Comparison of ENCODE assay signal across 31 cellular contexts in the genomic region with DNA sequence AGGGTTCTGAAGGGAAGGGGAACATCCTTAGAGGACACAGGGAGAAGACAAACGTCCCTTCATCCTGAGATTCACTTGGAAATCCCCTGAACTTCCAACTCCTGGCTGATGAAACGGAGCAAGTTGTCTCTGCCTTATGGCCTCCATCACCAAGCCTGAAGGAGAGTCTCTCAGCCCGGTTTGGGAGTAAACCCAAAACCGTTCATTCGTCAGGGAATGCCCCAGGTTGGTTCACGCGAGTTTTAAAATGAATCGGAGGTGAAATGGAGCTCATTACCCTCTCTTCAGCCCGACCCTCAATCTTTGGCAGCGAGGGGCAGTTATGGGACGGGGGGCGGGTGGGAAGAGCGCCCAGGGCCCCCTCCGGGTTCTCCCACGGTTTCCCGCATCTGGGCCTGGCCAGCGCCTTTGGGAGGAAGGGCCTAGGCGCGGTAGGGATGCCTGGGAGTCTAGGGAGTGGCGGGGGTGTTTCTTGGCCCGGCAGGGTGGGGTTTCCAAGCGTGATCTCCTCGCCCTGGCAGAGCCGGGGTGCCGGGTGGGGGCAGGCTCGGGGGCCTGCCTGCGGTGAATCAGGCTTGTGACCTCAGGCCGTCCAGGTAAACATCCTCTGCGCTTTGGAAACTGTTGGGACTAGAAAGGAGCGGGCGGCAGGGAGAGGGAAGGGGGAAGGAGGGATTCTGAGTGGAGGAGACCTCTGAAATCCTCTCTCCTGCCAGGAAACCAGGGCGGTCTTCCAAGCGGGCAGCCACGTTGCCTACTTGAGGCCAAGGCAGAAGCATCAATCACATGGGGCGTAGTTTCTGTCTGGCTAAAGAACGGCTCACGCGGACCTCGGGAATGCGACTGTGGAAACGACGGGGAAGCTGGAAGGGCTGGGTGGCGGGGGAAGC. TPM values are rescaled to one million over a fixed set of nuclear protein-coding genes. Genes with fewer than 3 reads are reported as not detected.
A peak's percentile ranks its signal among the peaks of the same experiment; 100 is the strongest.
DNase-seq lines count a peak whose midpoint lies in the region; ATAC-seq, FAIRE-seq and TF ChIP-seq lines count a peak whose summit lies in the region.
"Had no signal": no experiment of that assay in that cellular context is flagged by ENCODE, and none has a peak within 500 bp of the region (broad histone marks: within the 10 kb centered on the region; RNA-seq: fewer than 3 reads in every experiment).

No MANE protein-coding gene starts in this region.

- H3K79me1 ChIP-seq in IMR-90 (ENCODE audit: low read depth in 1 of 2, low read length in 2 of 2) = no peaks in the 10 kb centered on the region

- no peak overlapping the region for H2AK5ac ChIP-seq in IMR-90 (ENCODE audit: low read depth, low read length)

- POLR2A ChIA-PET in IMR-90 (lab: Charles Lee; ENCODE audit: unreplicated experiment) = no interaction called here
- POLR2A ChIA-PET in activated CD4-positive, alpha-beta memory T cell treated with anti-CD3 and anti-CD28 coated beads for 36 hours (lab: Charles Lee) = no interaction called here

- intact Hi-C loops in IMR-90 (cut with micrococcal nuclease) = no loop called here
- intact Hi-C loops in activated CD4-positive, alpha-beta memory T cell treated with anti-CD3 and anti-CD28 coated beads for 36 hours (cut with micrococcal nuclease) = loop anchor here (2.0 to 5.0 kb wide), 2 partner anchors 28 to 140 kb away; a partner anchor contains a TSS

- H2BK15ac ChIP-seq in IMR-90 (ENCODE audit: low read depth, low read length) = no peak overlapping the region

- H4K20me1 ChIP-seq in IMR-90 (ENCODE audit: insufficient read depth, low read length) = peaks cover 23% of the 10 kb centered on the region; the same call in 1 of the 2 replicates

- dilution Hi-C loops in IMR-90 (cut with HindIII; ENCODE audit: low sequenced_read_pairs, unreplicated experiment) = no loop called here

- H3K36me3 Mint-ChIP-seq in progenitor cell of endocrine pancreas (ENCODE audit: insufficient read depth) = no peaks in the 10 kb centered on the region
- H3K36me3 Mint-ChIP-seq in activated CD4-positive, alpha-beta memory T cell treated with anti-CD3 and anti-CD28 coated beads for 36 hours = no peaks in the 10 kb centered on the region
- H3K36me3 Mint-ChIP-seq: activated naive CD8-positive, alpha-beta T cell treated with anti-CD3 and anti-CD28 coated beads, Interleukin-2, amount 10 ng/mL, durations not matched to agents 7 days and 5 days; T-cell had no signal

- no peak for FAIRE-seq in GM12892 (lab: Jason Lieb, UNC)
- FAIRE-seq: astrocyte, pancreas had no signal

- no peak overlapping the region for H2BK20ac ChIP-seq in IMR-90 (ENCODE audit: low read depth, low read length)

- TF ChIP-seq CTCF in IMR-90 (conservative IDR thresholded peaks at IDR 0.05; ENCODE audit: low read depth, low read length) = no peak
- no peak for TF ChIP-seq CTCF in fibroblast of the aortic adventitia (IDR thresholded peaks at IDR 0.05; ENCODE audit: insufficient read depth, low read length)
- TF ChIP-seq CTCF in progenitor cell of endocrine pancreas (IDR thresholded peaks at IDR 0.05; ENCODE audit: unreplicated experiment) = no peak

- H2BK5ac ChIP-seq in IMR-90 (ENCODE audit: low read depth, low read length, poor library complexity, severe bottlenecking) = no peak overlapping the region

- H3K27me3 ChIP-seq in IMR-90 (ENCODE audit: control insufficient read depth, insufficient read depth, low read length) = peaks cover 95% of the 10 kb centered on the region

- no peaks in the 10 kb centered on the region for H3K9me3 Mint-ChIP-seq in progenitor cell of endocrine pancreas (ENCODE audit: low read depth)
- H3K9me3 Mint-ChIP-seq in activated CD4-positive, alpha-beta memory T cell treated with anti-CD3 and anti-CD28 coated beads for 36 hours = no peaks in the 10 kb centered on the region
- H3K9me3 Mint-ChIP-seq: activated CD8-positive, alpha-beta T cell treated with anti-CD3 and anti-CD28 coated beads for 36 hours; activated T-helper 2 cell treated with anti-CD3 and anti-CD28 coated beads, Interferon-gamma antibody, Interleukin-2, Interleukin-4, amounts not matched to agents 10 μg/mL and 5 μg/mL and 100 μg/mL, durations not matched to agents 14 hours and 24 hours and 36 hours; T-cell had no signal

- peaks cover 6% of the 10 kb centered on the region; the same call in 1 of the 2 replicates for H3K9me1 ChIP-seq in IMR-90 (ENCODE audit: insufficient read depth, low read length)

- H3K4me2 ChIP-seq in IMR-90 (ENCODE audit: low read depth, low read length) = no peak overlapping the region

- TF ChIP-seq RAD21 in IMR-90 (IDR thresholded peaks at IDR 0.05; ENCODE audit: low read length) = no peak

- peaks cover 19% of the 10 kb centered on the region for H3K4me1 Mint-ChIP-seq in progenitor cell of endocrine pancreas (ENCODE audit: low read depth)
- H3K4me1 Mint-ChIP-seq in activated CD4-positive, alpha-beta memory T cell treated with anti-CD3 and anti-CD28 coated beads for 36 hours (ENCODE audit: low read depth) = peaks cover 13% of the 10 kb centered on the region

- H3K56ac ChIP-seq in IMR-90 (ENCODE audit: extremely low read depth, insufficient read depth, low read length) = no peak overlapping the region

- no peak overlapping the region for H2BK120ac ChIP-seq in IMR-90 (ENCODE audit: low read depth, low read length)

- BruUV-seq in IMR-90 (replicated peaks; lab: Mats Ljungman, UMichigan) = no TSS peak

- H3K9me3 ChIP-seq in ES-I3 (ENCODE audit: control insufficient read depth, insufficient read depth, low read length) (no peaks in the 10 kb centered on the region), IMR-90 (ENCODE audit: control insufficient read depth, insufficient read depth, low read length) (peaks cover 11% of the 10 kb centered on the region)
- H3K9me3 ChIP-seq: gastroesophageal sphincter, left lung, pancreas, SJSA1 had no signal

- H3K4me3 ChIP-seq in IMR-90 (ENCODE audit: insufficient read depth, low read depth, low read length) (no peak overlapping the region), fibroblast of the aortic adventitia (ENCODE audit: low read depth, low read length) (no peak overlapping the region)
- H3K4me3 ChIP-seq: gastroesophageal sphincter, left lung, pancreas, SJSA1 had no signal

- 13% methylated on average over 15 of the region's 43 CpGs; no CpG with 5 or more reads in 1 of the 2 experiments for WGBS in IMR-90 (ENCODE audit: extremely low coverage in 2 of 2, insufficient read length in 1 of 2), 2 experiments

- peak overlapping the region; percentile 58 for H3K4me3 Mint-ChIP-seq in progenitor cell of endocrine pancreas (ENCODE audit: low read depth)
- H3K4me3 Mint-ChIP-seq in activated CD4-positive, alpha-beta memory T cell treated with anti-CD3 and anti-CD28 coated beads for 36 hours = no peak overlapping the region
- H3K4me3 Mint-ChIP-seq: activated CD8-positive, alpha-beta T cell treated with anti-CD3 and anti-CD28 coated beads for 36 hours; activated naive CD8-positive, alpha-beta T cell treated with anti-CD3 and anti-CD28 coated beads, Interleukin-2, amount 10 ng/mL, durations not matched to agents 7 days and 5 days; T-cell had no signal

- ATAC-seq in IMR-90 (ENCODE audit: low read depth) = no peak
- no peak for ATAC-seq in HG02588 (IDR thresholded peaks at IDR 0.05; ENCODE audit: unreplicated experiment)
- ATAC-seq: activated CD4-positive, CD25-positive, alpha-beta regulatory T cell treated with anti-CD3 and anti-CD28 coated beads, Interleukin-2, amount 50 U/mL, for 24 hours; activated CD8-positive, alpha-beta T cell treated with anti-CD3 and anti-CD28 coated beads for 36 hours; gastroesophageal sphincter; left lung; naive thymus-derived CD4-positive, alpha-beta T cell; pancreas; right cardiac atrium; T-cell had no signal

- no peak overlapping the region for H4K8ac ChIP-seq in IMR-90 (ENCODE audit: low read depth in 2 of 2, low read length in 2 of 2)

- in situ Hi-C loops in IMR-90 (cut with MboI; ENCODE audit: low sequenced_read_pairs) = loop anchor here (25.0 kb wide), 1 partner anchor 365 kb away; no protein-coding TSS in a partner anchor

- peaks cover 3% of the 10 kb centered on the region; the same call in 1 of the 2 replicates for H3K4me1 ChIP-seq in ES-I3 (ENCODE audit: insufficient read depth, low read length)
- H3K4me1 ChIP-seq in IMR-90 (ENCODE audit: control insufficient read depth, insufficient read depth, low read length) = no peaks in the 10 kb centered on the region
- H3K4me1 ChIP-seq: pancreas, SJSA1 had no signal

- H4K91ac ChIP-seq in IMR-90 (ENCODE audit: insufficient read depth, low read depth, low read length) = no peak overlapping the region

- no peak overlapping the region for H3K4ac ChIP-seq in IMR-90 (ENCODE audit: low read depth, low read length)

- no peak overlapping the region for H4K5ac ChIP-seq in IMR-90 (ENCODE audit: low read depth, low read length)

- no peak overlapping the region for H3K18ac ChIP-seq in IMR-90 (ENCODE audit: low read depth, low read length)

- H3K36me3 ChIP-seq in ES-I3 (ENCODE audit: insufficient read depth, low read length) (no peaks in the 10 kb centered on the region), IMR-90 (ENCODE audit: control insufficient read depth, insufficient read depth, low read length) (no peaks in the 10 kb centered on the region)
- H3K36me3 ChIP-seq: gastroesophageal sphincter, left lung, pancreas, SJSA1 had no signal

- no peak overlapping the region for H2AK9ac ChIP-seq in IMR-90 (replicated peaks; ENCODE audit: low read depth, low read length, poor library complexity)

- H3K23ac ChIP-seq in IMR-90 (ENCODE audit: low read depth, low read length) = peak overlapping the region; percentile 77; the same call in 1 of the 2 replicates

- H3K27ac Mint-ChIP-seq in progenitor cell of endocrine pancreas = no peak overlapping the region
- H3K27ac Mint-ChIP-seq in activated CD4-positive, alpha-beta memory T cell treated with anti-CD3 and anti-CD28 coated beads for 36 hours = no peak overlapping the region
- H3K27ac Mint-ChIP-seq: activated CD8-positive, alpha-beta T cell treated with anti-CD3 and anti-CD28 coated beads for 36 hours; activated naive CD8-positive, alpha-beta T cell treated with anti-CD3 and anti-CD28 coated beads, Interleukin-2, amount 10 ng/mL, durations not matched to agents 7 days and 5 days; activated T-helper 2 cell treated with anti-CD3 and anti-CD28 coated beads, Interferon-gamma antibody, Interleukin-2, Interleukin-4, amounts not matched to agents 10 μg/mL and 5 μg/mL and 100 μg/mL, durations not matched to agents 14 hours and 24 hours and 36 hours had no signal

- H3K27ac ChIP-seq in IMR-90 (ENCODE audit: insufficient read depth, low read length) = no peak overlapping the region
- H3K27ac ChIP-seq: gastroesophageal sphincter, left lung, pancreas, SJSA1 had no signal

- CTCF ChIA-PET in IMR-90 (lab: Yijun Ruan, JAX) = no interaction called here
- CTCF ChIA-PET in activated CD4-positive, alpha-beta memory T cell treated with anti-CD3 and anti-CD28 coated beads for 36 hours (lab: Charles Lee) = interaction anchor here (1.2 to 1.4 kb wide), 2 partner anchors 15 to 29 kb away, joined by 3 to 6 read pairs; no protein-coding TSS in a partner anchor

- H3K14ac ChIP-seq in IMR-90 (replicated peaks; ENCODE audit: low read depth, low read length) = no peak overlapping the region

- peak overlapping the region; percentile 5 for H2AFZ ChIP-seq in IMR-90 (replicated peaks; ENCODE audit: low read length, poor library complexity)

- TF ChIP-seq POLR2A in IMR-90 (IDR thresholded peaks at IDR 0.05; ENCODE audit: low read depth, low read length) (no peak), GM12892 (IDR thresholded peaks at IDR 0.05; ENCODE audit: low read depth, low read length) (no peak)

- DNase-seq in IMR-90 (no peak), fibroblast of the aortic adventitia (ENCODE audit: low read depth) (peak; percentile 27), progenitor cell of endocrine pancreas (ENCODE audit: low spot score, unreplicated experiment) (no peak), GM12892 (ENCODE audit: insufficient read length) (no peak), NAMALWA (ENCODE audit: low spot score) (no peak)
- DNase-seq in activated CD4-positive, alpha-beta memory T cell treated with anti-CD3 and anti-CD28 coated beads for 36 hours = no peak
- DNase-seq: activated CD8-positive, alpha-beta T cell treated with anti-CD3 and anti-CD28 coated beads for 36 hours; activated naive CD8-positive, alpha-beta T cell treated with anti-CD3 and anti-CD28 coated beads, Interleukin-2, amount 10 ng/mL, durations not matched to agents 7 days and 5 days; C1 segment of cervical spinal cord; Calu3; GOT3; hippocampal formation; left lung; naive thymus-derived CD4-positive, alpha-beta T cell; NCI-H1436; NCI-H748 treated with DMSO at 0.1 percent for 48 hours; pancreas; right cardiac atrium; stimulated activated CD4-positive, alpha-beta T cell treated with anti-CD3 and anti-CD28 coated beads, Interleukin-2, amount 100 ng/mL, for 48 hours; T-cell had no signal

- H3K27me3 Mint-ChIP-seq in progenitor cell of endocrine pancreas = peaks cover 92% of the 10 kb centered on the region
- H3K27me3 Mint-ChIP-seq in activated CD4-positive, alpha-beta memory T cell treated with anti-CD3 and anti-CD28 coated beads for 36 hours = peaks cover 83% of the 10 kb centered on the region

- H3K9ac ChIP-seq in ES-I3 (ENCODE audit: low read depth, low read length) (peak overlapping the region; percentile 9; the same call in 1 of the 2 replicates), IMR-90 (ENCODE audit: low read depth, low read length) (no peak overlapping the region)

RNA-seq across cellular contexts. Expression of a gene that starts 24.1 kb away (rescaled TPM):
- total RNA-seq in IMR-90 (2012; rRNA removed) (not detected in 2 replicates), fibroblast of the aortic adventitia (ENCODE audit: low replicate concordance) (not detected in 2 replicates), progenitor cell of endocrine pancreas (not detected in 2 replicates)
- polyA plus RNA-seq in IMR-90 (2012; rRNA removed) = not detected in 2 replicates
- not detected in 2 replicates for polyA plus RNA-seq in IMR-90 (2012; cell fraction: cytosol; rRNA removed)
- polyA plus RNA-seq in IMR-90 (2012; cell fraction: nucleus; rRNA removed; ENCODE audit: low replicate concordance) = not detected in 2 replicates
- not detected for total RNA-seq in activated CD4-positive, alpha-beta memory T cell treated with anti-CD3 and anti-CD28 coated beads for 36 hours
- polyA plus RNA-seq in GM12892 (2012; ENCODE audit: missing spikeins) = not detected
- total RNA-seq: activated CD8-positive, alpha-beta T cell treated with anti-CD3 and anti-CD28 coated beads for 36 hours; activated naive CD8-positive, alpha-beta T cell treated with anti-CD3 and anti-CD28 coated beads, Interleukin-2, amount 10 ng/mL, durations not matched to agents 7 days and 5 days; activated T-helper 2 cell treated with anti-CD3 and anti-CD28 coated beads, Interferon-gamma antibody, Interleukin-2, Interleukin-4, amounts not matched to agents 10 μg/mL and 5 μg/mL and 100 μg/mL, durations not matched to agents 14 hours and 24 hours and 36 hours; astrocyte; gastroesophageal sphincter; left lung; naive thymus-derived CD4-positive, alpha-beta T cell; right cardiac atrium; SJSA1; ureter had no signal
- polyA plus RNA-seq: naive thymus-derived CD4-positive, alpha-beta T cell; pancreas; right cardiac atrium had no signal

RNA-seq across cellular contexts. Expression of a gene that starts 29.7 kb away (rescaled TPM):
- total RNA-seq in IMR-90 (2012; rRNA removed) = not detected in 2 replicates
- not detected in 2 replicates for polyA plus RNA-seq in IMR-90 (2012; rRNA removed)
- polyA plus RNA-seq in IMR-90 (2012; cell fraction: cytosol; rRNA removed) = not detected in 2 replicates
- polyA plus RNA-seq in IMR-90 (2012; cell fraction: nucleus; rRNA removed; ENCODE audit: low replicate concordance) = not detected in 2 replicates
- not detected in 2 replicates for total RNA-seq in fibroblast of the aortic adventitia (ENCODE audit: low replicate concordance)
- not detected in 2 replicates for total RNA-seq in progenitor cell of endocrine pancreas
- not detected for total RNA-seq in activated CD4-positive, alpha-beta memory T cell treated with anti-CD3 and anti-CD28 coated beads for 36 hours
- not detected for polyA plus RNA-seq in GM12892 (2012; ENCODE audit: missing spikeins)
- total RNA-seq: activated CD8-positive, alpha-beta T cell treated with anti-CD3 and anti-CD28 coated beads for 36 hours; activated naive CD8-positive, alpha-beta T cell treated with anti-CD3 and anti-CD28 coated beads, Interleukin-2, amount 10 ng/mL, durations not matched to agents 7 days and 5 days; activated T-helper 2 cell treated with anti-CD3 and anti-CD28 coated beads, Interferon-gamma antibody, Interleukin-2, Interleukin-4, amounts not matched to agents 10 μg/mL and 5 μg/mL and 100 μg/mL, durations not matched to agents 14 hours and 24 hours and 36 hours; astrocyte; Calu3; cardiac septum; gastroesophageal sphincter; HT1080; left lung; naive thymus-derived CD4-positive, alpha-beta T cell; pancreas; right cardiac atrium; SJSA1; T-cell; ureter had no signal
- polyA plus RNA-seq: naive thymus-derived CD4-positive, alpha-beta T cell; pancreas; right cardiac atrium had no signal

RNA-seq across cellular contexts. Expression of a gene that starts 30.3 kb away (rescaled TPM):
- total RNA-seq in IMR-90 (2012; rRNA removed) = not detected in 2 replicates
- not detected in 2 replicates for polyA plus RNA-seq in IMR-90 (2012; rRNA removed)
- not detected in 2 replicates for polyA plus RNA-seq in IMR-90 (2012; cell fraction: cytosol; rRNA removed)
- not detected in 2 replicates for polyA plus RNA-seq in IMR-90 (2012; cell fraction: nucleus; rRNA removed; ENCODE audit: low replicate concordance)
- total RNA-seq in fibroblast of the aortic adventitia (ENCODE audit: low replicate concordance) = not detected in 2 replicates
- not detected in 2 replicates for total RNA-seq in progenitor cell of endocrine pancreas
- total RNA-seq in activated CD4-positive, alpha-beta memory T cell treated with anti-CD3 and anti-CD28 coated beads for 36 hours = not detected
- polyA plus RNA-seq in GM12892 (2012; ENCODE audit: missing spikeins) = not detected
- total RNA-seq: activated CD8-positive, alpha-beta T cell treated with anti-CD3 and anti-CD28 coated beads for 36 hours; activated naive CD8-positive, alpha-beta T cell treated with anti-CD3 and anti-CD28 coated beads, Interleukin-2, amount 10 ng/mL, durations not matched to agents 7 days and 5 days; activated T-helper 2 cell treated with anti-CD3 and anti-CD28 coated beads, Interferon-gamma antibody, Interleukin-2, Interleukin-4, amounts not matched to agents 10 μg/mL and 5 μg/mL and 100 μg/mL, durations not matched to agents 14 hours and 24 hours and 36 hours; astrocyte; Calu3; cardiac septum; gastroesophageal sphincter; HT1080; left lung; naive thymus-derived CD4-positive, alpha-beta T cell; pancreas; right cardiac atrium; RPMI7951; SJSA1; T-cell; ureter had no signal
- polyA plus RNA-seq: naive thymus-derived CD4-positive, alpha-beta T cell; pancreas; right cardiac atrium had no signal
